Comparison of ENCODE assay signal across 39 cellular contexts in genomic region chr9:38201844-38202243, GRCh38.
"Had no signal": no experiment of that assay in that cellular context is flagged by ENCODE, and none has a peak within 500 bp of the region (broad histone marks: within the 10 kb centered on the region; RNA-seq: fewer than 3 reads in every experiment).

No MANE protein-coding gene starts in this region.

- H3K4me3 Mint-ChIP-seq: activated CD4-positive, alpha-beta memory T cell treated with anti-CD3 and anti-CD28 coated beads, Interleukin-2, amount 10 ng/mL, durations not matched to agents 7 days and 5 days; activated CD4-positive, alpha-beta T cell treated with anti-CD3 and anti-CD28 coated beads for 36 hours; activated CD4-positive, alpha-beta T cell treated with anti-CD3 and anti-CD28 coated beads, Interleukin-2, amount 10 ng/mL, durations not matched to agents 7 days and 5 days; activated naive CD4-positive, alpha-beta T cell treated with anti-CD3 and anti-CD28 coated beads for 36 hours; activated naive CD8-positive, alpha-beta T cell treated with anti-CD3 and anti-CD28 coated beads for 36 hours; activated T-cell treated with anti-CD3 and anti-CD28 coated beads, Interleukin-2, amount 50 U/mL, for 4 hours; activated T-cell treated with anti-CD3 and anti-CD28 coated beads, Interleukin-2, amount 50 U/mL, for 72 hours; activated T-helper 1 cell treated with anti-CD3 and anti-CD28 coated beads, Interleukin-12 subunit alpha, Interleukin-12 subunit beta, Interleukin-2, Interleukin-4 antibody, amounts not matched to agents 30 ng/mL and 10 ng/mL and 1 ng/mL, durations not matched to agents 14 hours and 24 hours and 36 hours; activated T-helper 17 cell treated with anti-CD3 and anti-CD28 coated beads, Interleukin-2, amount 50 U/mL, for 72 hours; central memory CD8-positive, alpha-beta T cell; T-helper 1 cell treated with Interleukin-12 subunit alpha and Interleukin-12 subunit beta and Interleukin-4 antibody, amounts not matched to agents 30 μg/mL and 1 μg/mL, for 36 hours; T-helper 2 cell treated with Interferon-gamma antibody and Interleukin-4, amounts not matched to agents 5 μg/mL and 100 μg/mL, for 36 hours; WTC11 had no signal

- H3K36me3 ChIP-seq: adrenal gland, brain microvascular endothelial cell, breast epithelium, cardiac muscle cell, WERI-Rb-1 had no signal

- H3K9me3 Mint-ChIP-seq: activated CD4-positive, alpha-beta memory T cell treated with anti-CD3 and anti-CD28 coated beads, Interleukin-2, amount 10 ng/mL, durations not matched to agents 7 days and 5 days; activated naive CD4-positive, alpha-beta T cell treated with anti-CD3 and anti-CD28 coated beads for 36 hours; activated naive CD4-positive, alpha-beta T cell treated with anti-CD3 and anti-CD28 coated beads, Interleukin-2, amount 50 U/mL, for 72 hours; activated naive CD8-positive, alpha-beta T cell treated with anti-CD3 and anti-CD28 coated beads for 36 hours; activated T-cell treated with anti-CD3 and anti-CD28 coated beads, Interleukin-2, amount 50 U/mL, for 4 hours; activated T-cell treated with anti-CD3 and anti-CD28 coated beads, Interleukin-2, amount 50 U/mL, for 72 hours; activated T-helper 1 cell treated with anti-CD3 and anti-CD28 coated beads, Interleukin-12 subunit alpha, Interleukin-12 subunit beta, Interleukin-2, Interleukin-4 antibody, amounts not matched to agents 30 ng/mL and 10 ng/mL and 1 ng/mL, durations not matched to agents 14 hours and 24 hours and 36 hours; activated T-helper 17 cell treated with anti-CD3 and anti-CD28 coated beads, Interleukin-2, amount 50 U/mL, for 72 hours; central memory CD8-positive, alpha-beta T cell; T-helper 1 cell treated with Interleukin-12 subunit alpha and Interleukin-12 subunit beta and Interleukin-4 antibody, amounts not matched to agents 30 μg/mL and 1 μg/mL, for 36 hours; T-helper 2 cell treated with Interferon-gamma antibody and Interleukin-4, amounts not matched to agents 5 μg/mL and 100 μg/mL, for 36 hours had no signal

- H3K4me1 Mint-ChIP-seq: activated CD4-positive, alpha-beta memory T cell treated with anti-CD3 and anti-CD28 coated beads, Interleukin-2, amount 10 ng/mL, durations not matched to agents 7 days and 5 days; activated CD4-positive, alpha-beta T cell treated with anti-CD3 and anti-CD28 coated beads for 36 hours; activated CD4-positive, alpha-beta T cell treated with anti-CD3 and anti-CD28 coated beads, Interleukin-2, amount 10 ng/mL, durations not matched to agents 7 days and 5 days; activated naive CD8-positive, alpha-beta T cell treated with anti-CD3 and anti-CD28 coated beads for 36 hours; activated T-helper 17 cell treated with anti-CD3 and anti-CD28 coated beads, Interleukin-2, amount 50 U/mL, for 72 hours had no signal

- H3K27me3 Mint-ChIP-seq: activated CD4-positive, alpha-beta T cell treated with anti-CD3 and anti-CD28 coated beads for 36 hours; activated naive CD8-positive, alpha-beta T cell treated with anti-CD3 and anti-CD28 coated beads for 36 hours had no signal

- H3K27ac Mint-ChIP-seq: activated CD4-positive, alpha-beta memory T cell treated with anti-CD3 and anti-CD28 coated beads, Interleukin-2, amount 10 ng/mL, durations not matched to agents 7 days and 5 days; activated CD4-positive, alpha-beta T cell treated with anti-CD3 and anti-CD28 coated beads for 36 hours; activated CD4-positive, alpha-beta T cell treated with anti-CD3 and anti-CD28 coated beads, Interleukin-2, amount 10 ng/mL, durations not matched to agents 7 days and 5 days; activated naive CD4-positive, alpha-beta T cell treated with anti-CD3 and anti-CD28 coated beads for 36 hours; activated naive CD4-positive, alpha-beta T cell treated with anti-CD3 and anti-CD28 coated beads, Interleukin-2, amount 50 U/mL, for 72 hours; activated naive CD8-positive, alpha-beta T cell treated with anti-CD3 and anti-CD28 coated beads for 36 hours; activated T-cell treated with anti-CD3 and anti-CD28 coated beads, Interleukin-2, amount 50 U/mL, for 72 hours; activated T-helper 1 cell treated with anti-CD3 and anti-CD28 coated beads, Interleukin-12 subunit alpha, Interleukin-12 subunit beta, Interleukin-2, Interleukin-4 antibody, amounts not matched to agents 30 ng/mL and 10 ng/mL and 1 ng/mL, durations not matched to agents 14 hours and 24 hours and 36 hours; activated T-helper 17 cell treated with anti-CD3 and anti-CD28 coated beads, Interleukin-2, amount 50 U/mL, for 72 hours; T-helper 1 cell treated with Interleukin-12 subunit alpha and Interleukin-12 subunit beta and Interleukin-4 antibody, amounts not matched to agents 30 μg/mL and 1 μg/mL, for 36 hours; T-helper 2 cell treated with Interferon-gamma antibody and Interleukin-4, amounts not matched to agents 5 μg/mL and 100 μg/mL, for 36 hours; WTC11 had no signal

- H3K27ac ChIP-seq: adrenal gland, body of pancreas, brain microvascular endothelial cell, breast epithelium, cardiac muscle cell, WERI-Rb-1 had no signal

- ATAC-seq: activated CD4-positive, alpha-beta T cell treated with anti-CD3 and anti-CD28 coated beads for 36 hours; activated CD4-positive, CD25-positive, alpha-beta regulatory T cell treated with anti-CD3 and anti-CD28 coated beads, Interleukin-2, amount 50 U/mL, for 24 hours; activated naive CD4-positive, alpha-beta T cell treated with anti-CD3 and anti-CD28 coated beads, Interleukin-2, amount 50 U/mL, for 72 hours; activated T-cell treated with anti-CD3 and anti-CD28 coated beads, Interleukin-2, amount 50 U/mL, for 4 hours; activated T-cell treated with anti-CD3 and anti-CD28 coated beads, Interleukin-2, amount 50 U/mL, for 72 hours; activated T-helper 17 cell treated with anti-CD3 and anti-CD28 coated beads, Interleukin-2, amount 50 U/mL, for 72 hours; body of pancreas had no signal

- DNase-seq: activated CD4-positive, alpha-beta memory T cell treated with anti-CD3 and anti-CD28 coated beads, Interleukin-2, amount 10 ng/mL, durations not matched to agents 7 days and 5 days; activated CD4-positive, alpha-beta T cell treated with anti-CD3 and anti-CD28 coated beads for 1 hour; activated CD4-positive, alpha-beta T cell treated with anti-CD3 and anti-CD28 coated beads for 36 hours; activated CD4-positive, alpha-beta T cell treated with anti-CD3 and anti-CD28 coated beads for 48 hours; activated CD4-positive, alpha-beta T cell treated with anti-CD3 and anti-CD28 coated beads, Interleukin-2, amount 10 ng/mL, durations not matched to agents 7 days and 5 days; activated CD4-positive, alpha-beta T cell treated with anti-CD3 and anti-CD28 coated beads, Interleukin-2, amount 50 U/mL, for 48 hours; activated CD4-positive, CD25-positive, alpha-beta regulatory T cell; activated CD8-positive, alpha-beta memory T cell treated with anti-CD3 and anti-CD28 coated beads, Interleukin-2, amount 50 U/mL, for 4 hours; activated effector memory CD4-positive, alpha-beta T cell treated with anti-CD3 and anti-CD28 coated beads, Interleukin-2, amount 50 U/mL, for 16 hours; activated gamma-delta T cell treated with Interleukin-2 at 50 U/mL for 16 hours; activated naive CD4-positive, alpha-beta T cell; activated naive CD4-positive, alpha-beta T cell treated with anti-CD3 and anti-CD28 coated beads for 36 hours; activated naive CD4-positive, alpha-beta T cell treated with anti-CD3 and anti-CD28 coated beads, Interleukin-2, amount 50 U/mL, for 16 hours; activated naive CD8-positive, alpha-beta T cell treated with anti-CD3 and anti-CD28 coated beads for 36 hours; activated T-cell treated with anti-CD3 and anti-CD28 coated beads for 4 hours; activated T-cell treated with anti-CD3 and anti-CD28 coated beads, Interleukin-2, amount 50 U/mL, for 1 hour; activated T-cell treated with anti-CD3 and anti-CD28 coated beads, Interleukin-2, amount 50 U/mL, for 4 hours; activated T-cell treated with anti-CD3 and anti-CD28 coated beads, Interleukin-2, amount 50 U/mL, for 72 hours; amniotic stem cell; aorta; body of pancreas; brain microvascular endothelial cell; caudate nucleus; cerebellar nuclear complex; T-helper 1 cell; T-helper 2 cell; T-helper 9 cell; WERI-Rb-1 had no signal

- H3K4me1 ChIP-seq: adrenal gland, body of pancreas had no signal

- H3K27me3 ChIP-seq: adrenal gland, body of pancreas, breast epithelium, cardiac muscle cell had no signal

- H3K36me3 Mint-ChIP-seq: activated naive CD4-positive, alpha-beta T cell treated with anti-CD3 and anti-CD28 coated beads, Interleukin-2, amount 50 U/mL, for 72 hours; activated naive CD8-positive, alpha-beta T cell treated with anti-CD3 and anti-CD28 coated beads for 36 hours; WTC11 had no signal

- H3K4me3 ChIP-seq: adrenal gland, body of pancreas, breast epithelium, cardiac muscle cell had no signal

- H3K9me3 ChIP-seq: adrenal gland, body of pancreas, breast epithelium had no signal
